1 cellular context compared by ENCODE assay signal in genomic region chr14:104227806-104228205, GRCh38.
TF ChIP-seq lines count a peak whose summit lies in the region.

No MANE protein-coding gene starts in this region.

TF ChIP-seq in H1, 55 proteins besides CTCF, POLR2A, EP300 and RAD21 (continued from another document):
- no peak for TF ChIP-seq ZNF274 (IDR thresholded peaks at IDR 0.05; ENCODE audit: borderline replicate concordance, extremely low read depth, low read length)
